Comparison of ENCODE assay signal across 13 cellular contexts in genomic region chr10:5894458-5894857, GRCh38. TPM values are rescaled to one million over a fixed set of nuclear protein-coding genes. Genes with fewer than 3 reads are reported as not detected.
DNase-seq lines count a peak whose midpoint lies in the region; ATAC-seq and TF ChIP-seq lines count a peak whose summit lies in the region.
"Had no signal": no experiment of that assay in that cellular context is flagged by ENCODE, and none has a peak within 500 bp of the region (broad histone marks: within the 10 kb centered on the region; RNA-seq: fewer than 3 reads in every experiment).

No MANE protein-coding gene starts in this region.

- H3K27ac Mint-ChIP-seq in activated CD4-positive, alpha-beta T cell treated with anti-CD3 and anti-CD28 coated beads, Interleukin-2, amount 10 ng/mL, durations not matched to agents 7 days and 5 days = peak overlapping the region; percentile 56
- no peak overlapping the region for H3K27ac Mint-ChIP-seq in activated CD4-positive, alpha-beta T cell treated with anti-CD3 and anti-CD28 coated beads, Interleukin-2, amount 10 ng/mL, durations not matched to agents 24 days and 14 days
- H3K27ac Mint-ChIP-seq in memory B cell = peak overlapping the region; percentile 45

- H3K4me3 Mint-ChIP-seq in activated CD4-positive, alpha-beta T cell treated with anti-CD3 and anti-CD28 coated beads, Interleukin-2, amount 10 ng/mL, durations not matched to agents 7 days and 5 days = no peak overlapping the region
- H3K4me3 Mint-ChIP-seq in activated CD4-positive, alpha-beta T cell treated with anti-CD3 and anti-CD28 coated beads, Interleukin-2, amount 10 ng/mL, durations not matched to agents 24 days and 14 days = no peak overlapping the region
- H3K4me3 Mint-ChIP-seq in memory B cell = no peak overlapping the region

- no peaks in the 10 kb centered on the region for H3K27me3 ChIP-seq in right atrium auricular region

- H3K36me3 ChIP-seq in right atrium auricular region = peaks cover 5% of the 10 kb centered on the region

- peaks cover 60% of the 10 kb centered on the region for H3K36me3 Mint-ChIP-seq in activated CD4-positive, alpha-beta T cell treated with anti-CD3 and anti-CD28 coated beads, Interleukin-2, amount 10 ng/mL, durations not matched to agents 7 days and 5 days (ENCODE audit: low read depth)
- H3K36me3 Mint-ChIP-seq in activated CD4-positive, alpha-beta T cell treated with anti-CD3 and anti-CD28 coated beads, Interleukin-2, amount 10 ng/mL, durations not matched to agents 24 days and 14 days (ENCODE audit: low read depth) = peaks cover 56% of the 10 kb centered on the region
- peaks cover 10% of the 10 kb centered on the region for H3K36me3 Mint-ChIP-seq in memory B cell

- no peak for DNase-seq in activated CD4-positive, alpha-beta T cell treated with anti-CD3 and anti-CD28 coated beads, Interleukin-2, amount 10 ng/mL, durations not matched to agents 7 days and 5 days
- DNase-seq in activated CD4-positive, alpha-beta T cell treated with anti-CD3 and anti-CD28 coated beads, Interleukin-2, amount 10 ng/mL, durations not matched to agents 24 days and 14 days = no peak
- DNase-seq in right atrium auricular region (ENCODE audit: low spot score) = no peak
- no peak for DNase-seq in left ventricle myocardium superior
- no peak for DNase-seq in memory B cell (ENCODE audit: low spot score in 2 of 2)
- DNase-seq in SIG-M5 (lab: John Stamatoyannopoulos, UW) = no peak
- DNase-seq in kidney tubule cell (ENCODE audit: low spot score) = no peak
- DNase-seq in ecto neural progenitor cell (ENCODE audit: low spot score) = no peak
- DNase-seq: C1 segment of cervical spinal cord, H7, NCI-H1417 treated with DMSO at 0.1 percent for 48 hours, NCI-H2029, NCI-H510A treated with DMSO at 0.1 percent for 48 hours had no signal

- intact Hi-C loops in activated CD4-positive, alpha-beta T cell treated with anti-CD3 and anti-CD28 coated beads, Interleukin-2, amount 10 ng/mL, durations not matched to agents 24 days and 14 days (cut with micrococcal nuclease) = loop anchor here (10.0 kb wide), 1 partner anchor 450 kb away; no protein-coding TSS in a partner anchor
- intact Hi-C loops in left ventricle myocardium superior (cut with micrococcal nuclease) = no loop called here

- POLR2A ChIA-PET in activated CD4-positive, alpha-beta T cell treated with anti-CD3 and anti-CD28 coated beads, Interleukin-2, amount 10 ng/mL, durations not matched to agents 7 days and 5 days (lab: Charles Lee) = no interaction called here

- CTCF ChIA-PET in activated CD4-positive, alpha-beta T cell treated with anti-CD3 and anti-CD28 coated beads, Interleukin-2, amount 10 ng/mL, durations not matched to agents 7 days and 5 days (lab: Charles Lee) = interaction anchor here (1.5 kb wide), 1 partner anchor 20 kb away, joined by 3 read pairs; no protein-coding TSS in a partner anchor

- H3K4me1 Mint-ChIP-seq in activated CD4-positive, alpha-beta T cell treated with anti-CD3 and anti-CD28 coated beads, Interleukin-2, amount 10 ng/mL, durations not matched to agents 7 days and 5 days = peaks cover 63% of the 10 kb centered on the region
- peaks cover 43% of the 10 kb centered on the region for H3K4me1 Mint-ChIP-seq in activated CD4-positive, alpha-beta T cell treated with anti-CD3 and anti-CD28 coated beads, Interleukin-2, amount 10 ng/mL, durations not matched to agents 24 days and 14 days
- H3K4me1 Mint-ChIP-seq in memory B cell = peaks cover 49% of the 10 kb centered on the region

- ATAC-seq in left ventricle myocardium superior (no peak), memory B cell (ENCODE audit: low read depth) (no peak)

- H3K9me3 Mint-ChIP-seq in activated CD4-positive, alpha-beta T cell treated with anti-CD3 and anti-CD28 coated beads, Interleukin-2, amount 10 ng/mL, durations not matched to agents 7 days and 5 days = peaks cover 6% of the 10 kb centered on the region
- no peaks in the 10 kb centered on the region for H3K9me3 Mint-ChIP-seq in activated CD4-positive, alpha-beta T cell treated with anti-CD3 and anti-CD28 coated beads, Interleukin-2, amount 10 ng/mL, durations not matched to agents 24 days and 14 days
- H3K9me3 Mint-ChIP-seq in memory B cell = no peaks in the 10 kb centered on the region

- no peaks in the 10 kb centered on the region for H3K27me3 Mint-ChIP-seq in activated CD4-positive, alpha-beta T cell treated with anti-CD3 and anti-CD28 coated beads, Interleukin-2, amount 10 ng/mL, durations not matched to agents 7 days and 5 days
- H3K27me3 Mint-ChIP-seq in activated CD4-positive, alpha-beta T cell treated with anti-CD3 and anti-CD28 coated beads, Interleukin-2, amount 10 ng/mL, durations not matched to agents 24 days and 14 days = no peaks in the 10 kb centered on the region
- no peaks in the 10 kb centered on the region for H3K27me3 Mint-ChIP-seq in memory B cell

- no peak overlapping the region for H3K4me3 ChIP-seq in right atrium auricular region

- H3K4me1 ChIP-seq in right atrium auricular region = peaks cover 0 to 67% of the 10 kb centered on the region in 2 donors

- H3K9me3 ChIP-seq in right atrium auricular region = peaks cover 0 to 5% of the 10 kb centered on the region in 2 donors

- TF ChIP-seq CTCF in right atrium auricular region (IDR thresholded peaks at IDR 0.05) = no peak

- H3K27ac ChIP-seq in right atrium auricular region = peak overlapping the region; percentile 60 to 87

RNA-seq across cellular contexts. Expression of gene FBH1, which starts 4.4 kb away (rescaled TPM):
- total RNA-seq in activated CD4-positive, alpha-beta T cell treated with anti-CD3 and anti-CD28 coated beads, Interleukin-2, amount 10 ng/mL, durations not matched to agents 7 days and 5 days = 10 to 100 TPM; 55.3 to 63.5 TPM
- 58.4 and 62.9 TPM in 2 replicates for total RNA-seq in activated CD4-positive, alpha-beta T cell treated with anti-CD3 and anti-CD28 coated beads, Interleukin-2, amount 10 ng/mL, durations not matched to agents 24 days and 14 days
- 10 to 100 TPM; 68.7 to 93.4 TPM for total RNA-seq in right atrium auricular region
- 78.7 TPM for total RNA-seq in left ventricle myocardium superior

RNA-seq across cellular contexts. Expression of gene ANKRD16, which starts 4.8 kb away (rescaled TPM):
- total RNA-seq in activated CD4-positive, alpha-beta T cell treated with anti-CD3 and anti-CD28 coated beads, Interleukin-2, amount 10 ng/mL, durations not matched to agents 7 days and 5 days = 1 to 10 TPM; 5.2 to 6.4 TPM
- 10.8 and 12.2 TPM in 2 replicates for total RNA-seq in activated CD4-positive, alpha-beta T cell treated with anti-CD3 and anti-CD28 coated beads, Interleukin-2, amount 10 ng/mL, durations not matched to agents 24 days and 14 days
- 1 to 10 TPM; 1.9 to 3.5 TPM for total RNA-seq in right atrium auricular region
- total RNA-seq in left ventricle myocardium superior = 3.8 TPM
